1 cellular context compared by ENCODE assay signal in the genomic region with DNA sequence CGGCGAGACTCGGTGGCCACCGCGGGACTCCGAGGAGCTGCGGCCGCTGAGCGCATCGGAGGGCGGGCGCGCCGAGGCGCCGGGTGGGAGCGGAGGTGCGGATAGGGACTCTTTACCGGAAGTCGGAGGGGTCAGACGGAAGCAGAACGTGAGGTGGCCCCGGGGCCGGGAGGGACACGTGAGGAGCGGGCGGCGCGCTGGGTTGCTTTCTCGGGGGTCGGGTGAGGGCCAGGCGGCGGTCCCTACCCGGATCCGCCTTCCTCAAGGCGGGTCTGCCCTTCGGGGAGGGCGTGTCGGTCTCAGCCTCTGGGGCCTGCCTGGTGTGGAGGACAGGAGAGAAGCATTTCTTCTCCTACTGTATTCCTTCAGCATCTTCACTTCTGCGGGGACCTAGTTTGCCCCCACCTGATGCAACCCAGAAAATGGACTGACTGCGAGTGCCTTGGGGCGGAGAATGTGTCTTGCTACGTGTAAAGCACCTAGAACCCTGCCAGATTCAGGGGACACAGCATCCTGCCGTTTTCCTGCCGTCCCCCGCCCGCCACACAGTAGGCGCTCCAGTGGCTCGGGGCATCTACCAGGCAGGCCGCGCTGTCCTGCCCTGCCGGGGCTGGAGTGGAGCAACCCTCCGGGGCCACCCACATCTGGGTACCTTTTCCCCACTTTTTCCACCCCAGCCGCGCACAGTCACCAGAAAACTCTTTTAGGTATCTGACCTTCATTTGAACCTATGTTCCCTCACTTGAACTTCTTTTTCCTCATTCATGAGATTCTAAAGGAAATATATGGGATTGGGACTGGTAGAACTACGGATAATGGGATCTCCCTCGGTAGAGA.
TF ChIP-seq lines count a peak whose summit lies in the region.

No MANE protein-coding gene starts in this region.

TF ChIP-seq in HepG2, 621 proteins besides CTCF, POLR2A, EP300 and RAD21 (continued from another document and continues in another):
- TF ChIP-seq, protein P1, sequence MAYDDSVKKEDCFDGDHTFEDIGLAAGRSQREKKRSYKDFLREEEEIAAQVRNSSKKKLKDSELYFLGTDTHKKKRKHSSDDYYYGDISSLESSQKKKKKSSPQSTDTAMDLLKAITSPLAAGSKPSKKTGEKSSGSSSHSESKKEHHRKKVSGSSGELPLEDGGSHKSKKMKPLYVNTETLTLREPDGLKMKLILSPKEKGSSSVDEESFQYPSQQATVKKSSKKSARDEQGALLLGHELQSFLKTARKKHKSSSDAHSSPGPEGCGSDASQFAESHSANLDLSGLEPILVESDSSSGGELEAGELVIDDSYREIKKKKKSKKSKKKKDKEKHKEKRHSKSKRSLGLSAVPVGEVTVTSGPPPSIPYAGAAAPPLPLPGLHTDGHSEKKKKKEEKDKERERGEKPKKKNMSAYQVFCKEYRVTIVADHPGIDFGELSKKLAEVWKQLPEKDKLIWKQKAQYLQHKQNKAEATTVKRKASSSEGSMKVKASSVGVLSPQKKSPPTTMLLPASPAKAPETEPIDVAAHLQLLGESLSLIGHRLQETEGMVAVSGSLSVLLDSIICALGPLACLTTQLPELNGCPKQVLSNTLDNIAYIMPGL (CRISPR knock-in tag; IDR thresholded peaks at IDR 0.05; ENCODE audit: borderline replicate concordance in 1 of 2, low read depth in 1 of 2), result peak; percentile 58 to 62; a peak in 3 of 4 replicates
- TF ChIP-seq AGO2 (optimal IDR thresholded peaks at IDR 0.05; ENCODE audit: low read depth, low read length) (peak; percentile 97), XRCC5 (optimal IDR thresholded peaks at IDR 0.05; ENCODE audit: low read length) (peak; percentile 29), TCF12 (IDR thresholded peaks at IDR 0.05) (no peak), TCF12 (CRISPR knock-in tag; IDR thresholded peaks at IDR 0.05) (peak; percentile 40; the same call in 1 of the 2 replicates), PAX8 (CRISPR knock-in tag; IDR thresholded peaks at IDR 0.05; ENCODE audit: borderline replicate concordance) (no peak), FOXC1 (CRISPR knock-in tag; IDR thresholded peaks at IDR 0.05; ENCODE audit: borderline replicate concordance) (peak; percentile 65; the same call in 1 of the 2 replicates), KDM5B (CRISPR knock-in tag; IDR thresholded peaks at IDR 0.05; ENCODE audit: borderline replicate concordance) (peak; percentile 68; the same call in 1 of the 2 replicates), FOXA1 (IDR thresholded peaks at IDR 0.05) (no peak), FOXA1 (CRISPR knock-in tag; IDR thresholded peaks at IDR 0.05) (0 out of 2 replicates have a peak, but pooled peaks have one; percentile 18), KLF9 (CRISPR knock-in tag; IDR thresholded peaks at IDR 0.05; ENCODE audit: low read depth) (peak; percentile 62; the same call in 1 of the 2 replicates), ZNF615 (CRISPR knock-in tag; IDR thresholded peaks at IDR 0.05; ENCODE audit: borderline replicate concordance) (no peak), PCBP1 (IDR thresholded peaks at IDR 0.05; ENCODE audit: borderline replicate concordance, low read depth, low read length) (peak; percentile 97), POGZ (CRISPR knock-in tag; IDR thresholded peaks at IDR 0.05) (peak; percentile 53; the same call in 1 of the 2 replicates), ZNF552 (CRISPR knock-in tag; IDR thresholded peaks at IDR 0.05; ENCODE audit: borderline replicate concordance) (no peak), RFX1 (IDR thresholded peaks at IDR 0.05) (no peak), POLR2G (IDR thresholded peaks at IDR 0.05; ENCODE audit: low read depth, low read length) (peak; percentile 94), ZNF230 (CRISPR knock-in tag; IDR thresholded peaks at IDR 0.05) (no peak), MEF2D (CRISPR knock-in tag; IDR thresholded peaks at IDR 0.05) (peak; percentile 76; the same call in 1 of the 2 replicates), MBNL3 (CRISPR knock-in tag; conservative IDR thresholded peaks at IDR 0.05) (no peak), AKAP8 (CRISPR knock-in tag; IDR thresholded peaks at IDR 0.05) (no peak), ZNF737 (CRISPR knock-in tag; IDR thresholded peaks at IDR 0.05; ENCODE audit: borderline replicate concordance) (no peak), KDM6A (CRISPR knock-in tag; IDR thresholded peaks at IDR 0.05; ENCODE audit: low read depth) (no peak), MED13 (CRISPR knock-in tag; IDR thresholded peaks at IDR 0.05) (peak; percentile 42), ARHGAP35 (CRISPR knock-in tag; IDR thresholded peaks at IDR 0.05; ENCODE audit: borderline replicate concordance) (no peak; the same call in 1 of the 2 replicates), GABPB1 (CRISPR knock-in tag; IDR thresholded peaks at IDR 0.05) (peak; percentile 95), FOXA3 (CRISPR knock-in tag; IDR thresholded peaks at IDR 0.05) (0 out of 2 replicates have a peak, but pooled peaks have one; percentile 27), POLR2AphosphoS5 (IDR thresholded peaks at IDR 0.05; ENCODE audit: low read depth, low read length) (peak; percentile 72), BRD4 (CRISPR knock-in tag; IDR thresholded peaks at IDR 0.05) (0 out of 2 replicates have a peak, but pooled peaks have one; percentile 41), HOXA5 (CRISPR knock-in tag; IDR thresholded peaks at IDR 0.05) (peak; percentile 31; the same call in 1 of the 2 replicates), ZIK1 (CRISPR knock-in tag; IDR thresholded peaks at IDR 0.05; ENCODE audit: borderline replicate concordance, low read depth) (peak; percentile 53; the same call in 1 of the 2 replicates), ONECUT2 (CRISPR knock-in tag; IDR thresholded peaks at IDR 0.05) (no peak), ZNF607 (CRISPR knock-in tag; IDR thresholded peaks at IDR 0.05; ENCODE audit: borderline replicate concordance) (no peak), EZH2 (conservative IDR thresholded peaks at IDR 0.05; ENCODE audit: low read depth, low read length) (no peak)
- TF ChIP-seq, protein P2, sequence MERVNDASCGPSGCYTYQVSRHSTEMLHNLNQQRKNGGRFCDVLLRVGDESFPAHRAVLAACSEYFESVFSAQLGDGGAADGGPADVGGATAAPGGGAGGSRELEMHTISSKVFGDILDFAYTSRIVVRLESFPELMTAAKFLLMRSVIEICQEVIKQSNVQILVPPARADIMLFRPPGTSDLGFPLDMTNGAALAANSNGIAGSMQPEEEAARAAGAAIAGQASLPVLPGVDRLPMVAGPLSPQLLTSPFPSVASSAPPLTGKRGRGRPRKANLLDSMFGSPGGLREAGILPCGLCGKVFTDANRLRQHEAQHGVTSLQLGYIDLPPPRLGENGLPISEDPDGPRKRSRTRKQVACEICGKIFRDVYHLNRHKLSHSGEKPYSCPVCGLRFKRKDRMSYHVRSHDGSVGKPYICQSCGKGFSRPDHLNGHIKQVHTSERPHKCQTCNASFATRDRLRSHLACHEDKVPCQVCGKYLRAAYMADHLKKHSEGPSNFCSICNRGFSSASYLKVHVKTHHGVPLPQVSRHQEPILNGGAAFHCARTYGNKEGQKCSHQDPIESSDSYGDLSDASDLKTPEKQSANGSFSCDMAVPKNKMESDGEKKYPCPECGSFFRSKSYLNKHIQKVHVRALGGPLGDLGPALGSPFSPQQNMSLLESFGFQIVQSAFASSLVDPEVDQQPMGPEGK (CRISPR knock-in tag; IDR thresholded peaks at IDR 0.05), result peak; percentile 86
- TF ChIP-seq, protein P3, sequence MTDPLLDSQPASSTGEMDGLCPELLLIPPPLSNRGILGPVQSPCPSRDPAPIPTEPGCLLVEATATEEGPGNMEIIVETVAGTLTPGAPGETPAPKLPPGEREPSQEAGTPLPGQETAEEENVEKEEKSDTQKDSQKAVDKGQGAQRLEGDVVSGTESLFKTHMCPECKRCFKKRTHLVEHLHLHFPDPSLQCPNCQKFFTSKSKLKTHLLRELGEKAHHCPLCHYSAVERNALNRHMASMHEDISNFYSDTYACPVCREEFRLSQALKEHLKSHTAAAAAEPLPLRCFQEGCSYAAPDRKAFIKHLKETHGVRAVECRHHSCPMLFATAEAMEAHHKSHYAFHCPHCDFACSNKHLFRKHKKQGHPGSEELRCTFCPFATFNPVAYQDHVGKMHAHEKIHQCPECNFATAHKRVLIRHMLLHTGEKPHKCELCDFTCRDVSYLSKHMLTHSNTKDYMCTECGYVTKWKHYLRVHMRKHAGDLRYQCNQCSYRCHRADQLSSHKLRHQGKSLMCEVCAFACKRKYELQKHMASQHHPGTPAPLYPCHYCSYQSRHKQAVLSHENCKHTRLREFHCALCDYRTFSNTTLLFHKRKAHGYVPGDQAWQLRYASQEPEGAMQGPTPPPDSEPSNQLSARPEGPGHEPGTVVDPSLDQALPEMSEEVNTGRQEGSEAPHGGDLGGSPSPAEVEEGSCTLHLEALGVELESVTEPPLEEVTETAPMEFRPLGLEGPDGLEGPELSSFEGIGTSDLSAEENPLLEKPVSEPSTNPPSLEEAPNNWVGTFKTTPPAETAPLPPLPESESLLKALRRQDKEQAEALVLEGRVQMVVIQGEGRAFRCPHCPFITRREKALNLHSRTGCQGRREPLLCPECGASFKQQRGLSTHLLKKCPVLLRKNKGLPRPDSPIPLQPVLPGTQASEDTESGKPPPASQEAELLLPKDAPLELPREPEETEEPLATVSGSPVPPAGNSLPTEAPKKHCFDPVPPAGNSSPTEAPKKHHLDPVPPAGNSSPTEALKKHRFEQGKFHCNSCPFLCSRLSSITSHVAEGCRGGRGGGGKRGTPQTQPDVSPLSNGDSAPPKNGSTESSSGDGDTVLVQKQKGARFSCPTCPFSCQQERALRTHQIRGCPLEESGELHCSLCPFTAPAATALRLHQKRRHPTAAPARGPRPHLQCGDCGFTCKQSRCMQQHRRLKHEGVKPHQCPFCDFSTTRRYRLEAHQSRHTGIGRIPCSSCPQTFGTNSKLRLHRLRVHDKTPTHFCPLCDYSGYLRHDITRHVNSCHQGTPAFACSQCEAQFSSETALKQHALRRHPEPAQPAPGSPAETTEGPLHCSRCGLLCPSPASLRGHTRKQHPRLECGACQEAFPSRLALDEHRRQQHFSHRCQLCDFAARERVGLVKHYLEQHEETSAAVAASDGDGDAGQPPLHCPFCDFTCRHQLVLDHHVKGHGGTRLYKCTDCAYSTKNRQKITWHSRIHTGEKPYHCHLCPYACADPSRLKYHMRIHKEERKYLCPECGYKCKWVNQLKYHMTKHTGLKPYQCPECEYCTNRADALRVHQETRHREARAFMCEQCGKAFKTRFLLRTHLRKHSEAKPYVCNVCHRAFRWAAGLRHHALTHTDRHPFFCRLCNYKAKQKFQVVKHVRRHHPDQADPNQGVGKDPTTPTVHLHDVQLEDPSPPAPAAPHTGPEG (CRISPR knock-in tag; IDR thresholded peaks at IDR 0.05), result peak; percentile 59
- TF ChIP-seq, protein P4, sequence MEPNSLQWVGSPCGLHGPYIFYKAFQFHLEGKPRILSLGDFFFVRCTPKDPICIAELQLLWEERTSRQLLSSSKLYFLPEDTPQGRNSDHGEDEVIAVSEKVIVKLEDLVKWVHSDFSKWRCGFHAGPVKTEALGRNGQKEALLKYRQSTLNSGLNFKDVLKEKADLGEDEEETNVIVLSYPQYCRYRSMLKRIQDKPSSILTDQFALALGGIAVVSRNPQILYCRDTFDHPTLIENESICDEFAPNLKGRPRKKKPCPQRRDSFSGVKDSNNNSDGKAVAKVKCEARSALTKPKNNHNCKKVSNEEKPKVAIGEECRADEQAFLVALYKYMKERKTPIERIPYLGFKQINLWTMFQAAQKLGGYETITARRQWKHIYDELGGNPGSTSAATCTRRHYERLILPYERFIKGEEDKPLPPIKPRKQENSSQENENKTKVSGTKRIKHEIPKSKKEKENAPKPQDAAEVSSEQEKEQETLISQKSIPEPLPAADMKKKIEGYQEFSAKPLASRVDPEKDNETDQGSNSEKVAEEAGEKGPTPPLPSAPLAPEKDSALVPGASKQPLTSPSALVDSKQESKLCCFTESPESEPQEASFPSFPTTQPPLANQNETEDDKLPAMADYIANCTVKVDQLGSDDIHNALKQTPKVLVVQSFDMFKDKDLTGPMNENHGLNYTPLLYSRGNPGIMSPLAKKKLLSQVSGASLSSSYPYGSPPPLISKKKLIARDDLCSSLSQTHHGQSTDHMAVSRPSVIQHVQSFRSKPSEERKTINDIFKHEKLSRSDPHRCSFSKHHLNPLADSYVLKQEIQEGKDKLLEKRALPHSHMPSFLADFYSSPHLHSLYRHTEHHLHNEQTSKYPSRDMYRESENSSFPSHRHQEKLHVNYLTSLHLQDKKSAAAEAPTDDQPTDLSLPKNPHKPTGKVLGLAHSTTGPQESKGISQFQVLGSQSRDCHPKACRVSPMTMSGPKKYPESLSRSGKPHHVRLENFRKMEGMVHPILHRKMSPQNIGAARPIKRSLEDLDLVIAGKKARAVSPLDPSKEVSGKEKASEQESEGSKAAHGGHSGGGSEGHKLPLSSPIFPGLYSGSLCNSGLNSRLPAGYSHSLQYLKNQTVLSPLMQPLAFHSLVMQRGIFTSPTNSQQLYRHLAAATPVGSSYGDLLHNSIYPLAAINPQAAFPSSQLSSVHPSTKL (CRISPR knock-in tag; IDR thresholded peaks at IDR 0.05), result peak; percentile 53
- TF ChIP-seq, protein P5, sequence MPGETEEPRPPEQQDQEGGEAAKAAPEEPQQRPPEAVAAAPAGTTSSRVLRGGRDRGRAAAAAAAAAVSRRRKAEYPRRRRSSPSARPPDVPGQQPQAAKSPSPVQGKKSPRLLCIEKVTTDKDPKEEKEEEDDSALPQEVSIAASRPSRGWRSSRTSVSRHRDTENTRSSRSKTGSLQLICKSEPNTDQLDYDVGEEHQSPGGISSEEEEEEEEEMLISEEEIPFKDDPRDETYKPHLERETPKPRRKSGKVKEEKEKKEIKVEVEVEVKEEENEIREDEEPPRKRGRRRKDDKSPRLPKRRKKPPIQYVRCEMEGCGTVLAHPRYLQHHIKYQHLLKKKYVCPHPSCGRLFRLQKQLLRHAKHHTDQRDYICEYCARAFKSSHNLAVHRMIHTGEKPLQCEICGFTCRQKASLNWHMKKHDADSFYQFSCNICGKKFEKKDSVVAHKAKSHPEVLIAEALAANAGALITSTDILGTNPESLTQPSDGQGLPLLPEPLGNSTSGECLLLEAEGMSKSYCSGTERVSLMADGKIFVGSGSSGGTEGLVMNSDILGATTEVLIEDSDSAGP (CRISPR knock-in tag; IDR thresholded peaks at IDR 0.05; ENCODE audit: borderline replicate concordance), result peak; percentile 70; the same call in 1 of the 2 replicates
- TF ChIP-seq, protein P6, sequence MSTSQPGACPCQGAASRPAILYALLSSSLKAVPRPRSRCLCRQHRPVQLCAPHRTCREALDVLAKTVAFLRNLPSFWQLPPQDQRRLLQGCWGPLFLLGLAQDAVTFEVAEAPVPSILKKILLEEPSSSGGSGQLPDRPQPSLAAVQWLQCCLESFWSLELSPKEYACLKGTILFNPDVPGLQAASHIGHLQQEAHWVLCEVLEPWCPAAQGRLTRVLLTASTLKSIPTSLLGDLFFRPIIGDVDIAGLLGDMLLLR (CRISPR knock-in tag; IDR thresholded peaks at IDR 0.05), result no peak
